In genomic region chr6:39870950-39871349, GRCh38 we compare ENCODE assay signal across 23 cellular contexts.
DNase-seq lines count a peak whose midpoint lies in the region; ATAC-seq and TF ChIP-seq lines count a peak whose summit lies in the region.
"Had no signal": no experiment of that assay in that cellular context is flagged by ENCODE, and none has a peak within 500 bp of the region (broad histone marks: within the 10 kb centered on the region; RNA-seq: fewer than 3 reads in every experiment).

No MANE protein-coding gene starts in this region.

- WGBS in aorta, 2 donors: 97% methylated on average over 3 of the region's 3 CpGs

- no peak overlapping the region for H3K27ac Mint-ChIP-seq in activated T-helper 17 cell treated with anti-CD3 and anti-CD28 coated beads, Interleukin-2, amount 50 U/mL, for 72 hours
- H3K27ac Mint-ChIP-seq in Caco-2 (ENCODE audit: unreplicated experiment): no peak overlapping the region
- H3K27ac Mint-ChIP-seq: activated naive CD8-positive, alpha-beta T cell treated with anti-CD3 and anti-CD28 coated beads, Interleukin-2, amount 50 U/mL, for 24 hours; brain; memory B cell; stimulated activated naive CD8-positive, alpha-beta T cell treated with anti-CD3 and anti-CD28 coated beads, Interleukin-15, Interleukin-2, amounts not matched to agents 100 ng/mL and 50 ng/mL, for 24 hours had no signal

- H3K36me3 ChIP-seq in DND-41 (ENCODE audit: insufficient read depth, low read length) (no peaks in the 10 kb centered on the region), Panc1 (ENCODE audit: control insufficient read depth, insufficient read depth, low read length) (no peaks in the 10 kb centered on the region), Caco-2 (ENCODE audit: control insufficient read depth, insufficient read depth, low read length) (no peaks in the 10 kb centered on the region), aorta (ENCODE audit: control insufficient read depth in 1 of 2, insufficient read depth in 2 of 2, low read length in 1 of 2) (peaks cover 3 to 14% of the 10 kb centered on the region in 2 donors)
- H3K36me3 ChIP-seq: colonic mucosa had no signal

- in situ Hi-C loops in Panc1 (cut with HindIII; ENCODE audit: low pct_unique_long_range_greater_than_20kb, low sequenced_read_pairs): no loop called here

- no peaks in the 10 kb centered on the region for H3K27me3 ChIP-seq in DND-41 (ENCODE audit: insufficient read depth, low read length, poor library complexity)
- no peaks in the 10 kb centered on the region; the same call in none of the 2 replicates for H3K27me3 ChIP-seq in Panc1 (ENCODE audit: control insufficient read depth, insufficient read depth, low read length)
- no peaks in the 10 kb centered on the region for H3K27me3 ChIP-seq in Caco-2 (replicated peaks; ENCODE audit: control insufficient read depth, insufficient read depth, low read length)
- no peaks in the 10 kb centered on the region for H3K27me3 ChIP-seq in aorta (ENCODE audit: control insufficient read depth in 1 of 2, insufficient read depth in 2 of 2, low read length in 1 of 2)
- H3K27me3 ChIP-seq: colonic mucosa, heart right ventricle, right atrium auricular region, tibial artery had no signal

- peak; percentile 19 for TF ChIP-seq CTCF in DND-41 (IDR thresholded peaks at IDR 0.05; ENCODE audit: borderline replicate concordance, extremely low read depth, low read length, poor library complexity, severe bottlenecking)
- 0 out of 2 replicates have a peak, but pooled peaks have one; percentile 8 for TF ChIP-seq CTCF in GM12875 (IDR thresholded peaks at IDR 0.05; ENCODE audit: borderline replicate concordance, insufficient read depth, low read depth, low read length)
- TF ChIP-seq CTCF in Panc1 (IDR thresholded peaks at IDR 0.05): 0 out of 2 replicates have a peak, but pooled peaks have one; percentile 15
- peak; percentile 1 for TF ChIP-seq CTCF in fibroblast of the aortic adventitia (IDR thresholded peaks at IDR 0.05; ENCODE audit: insufficient read depth, low read length)
- TF ChIP-seq CTCF in Caco-2 (IDR thresholded peaks at IDR 0.05; ENCODE audit: insufficient read depth in 1 of 2, low read depth in 1 of 2, low read length in 1 of 2, severe bottlenecking in 1 of 2, unreplicated experiment in 1 of 2): no peak

- H3K9me3 Mint-ChIP-seq in activated T-helper 17 cell treated with anti-CD3 and anti-CD28 coated beads, Interleukin-2, amount 50 U/mL, for 72 hours: no peaks in the 10 kb centered on the region
- H3K9me3 Mint-ChIP-seq in Caco-2 (ENCODE audit: unreplicated experiment): peaks cover 8% of the 10 kb centered on the region
- H3K9me3 Mint-ChIP-seq: activated naive CD8-positive, alpha-beta T cell treated with anti-CD3 and anti-CD28 coated beads, Interleukin-2, amount 50 U/mL, for 24 hours; stimulated activated naive CD8-positive, alpha-beta T cell treated with anti-CD3 and anti-CD28 coated beads, Interleukin-15, Interleukin-2, amounts not matched to agents 100 ng/mL and 50 ng/mL, for 24 hours had no signal

- POLR2A ChIA-PET in Panc1 (lab: Charles Lee): no interaction called here
- POLR2A ChIA-PET in Caco-2 (lab: Charles Lee): no interaction called here

- BruUV-seq in Panc1 (replicated peaks; lab: Mats Ljungman, UMichigan) (no TSS peak), Caco-2 (replicated peaks; lab: Mats Ljungman, UMichigan) (no TSS peak)

- peaks cover 23% of the 10 kb centered on the region for H3K27me3 Mint-ChIP-seq in activated T-helper 17 cell treated with anti-CD3 and anti-CD28 coated beads, Interleukin-2, amount 50 U/mL, for 72 hours
- no peaks in the 10 kb centered on the region for H3K27me3 Mint-ChIP-seq in Caco-2 (ENCODE audit: insufficient read depth, unreplicated experiment)
- H3K27me3 Mint-ChIP-seq: stimulated activated naive CD8-positive, alpha-beta T cell treated with anti-CD3 and anti-CD28 coated beads, Interleukin-15, Interleukin-2, amounts not matched to agents 100 ng/mL and 50 ng/mL, for 24 hours had no signal

- H3K4me3 Mint-ChIP-seq in activated T-helper 17 cell treated with anti-CD3 and anti-CD28 coated beads, Interleukin-2, amount 50 U/mL, for 72 hours: no peak overlapping the region
- H3K4me3 Mint-ChIP-seq in Caco-2 (ENCODE audit: unreplicated experiment): no peak overlapping the region
- H3K4me3 Mint-ChIP-seq: activated naive CD8-positive, alpha-beta T cell treated with anti-CD3 and anti-CD28 coated beads, Interleukin-2, amount 50 U/mL, for 24 hours; brain; memory B cell; naive B cell; stimulated activated naive CD8-positive, alpha-beta T cell treated with anti-CD3 and anti-CD28 coated beads, Interleukin-15, Interleukin-2, amounts not matched to agents 100 ng/mL and 50 ng/mL, for 24 hours had no signal

- H3K36me3 Mint-ChIP-seq in activated T-helper 17 cell treated with anti-CD3 and anti-CD28 coated beads, Interleukin-2, amount 50 U/mL, for 72 hours (ENCODE audit: low read depth): no peaks in the 10 kb centered on the region
- H3K36me3 Mint-ChIP-seq in Caco-2 (ENCODE audit: insufficient read depth, unreplicated experiment): no peaks in the 10 kb centered on the region
- H3K36me3 Mint-ChIP-seq: brain, memory B cell, naive B cell had no signal

- H3K27ac ChIP-seq in DND-41 (ENCODE audit: low read length): no peak overlapping the region
- H3K27ac ChIP-seq in Panc1 (ENCODE audit: low read length): no peak overlapping the region
- H3K27ac ChIP-seq in aorta (ENCODE audit: low read depth in 1 of 2, low read length in 2 of 2): no peak overlapping the region
- H3K27ac ChIP-seq: colonic mucosa, heart right ventricle, right atrium auricular region had no signal

- H3K4me1 ChIP-seq in DND-41 (ENCODE audit: insufficient read depth, low read length): no peaks in the 10 kb centered on the region
- no peaks in the 10 kb centered on the region for H3K4me1 ChIP-seq in Panc1 (ENCODE audit: control insufficient read depth, insufficient read depth, low read length)
- H3K4me1 ChIP-seq in Caco-2: peaks cover 6% of the 10 kb centered on the region
- no peaks in the 10 kb centered on the region for H3K4me1 ChIP-seq in aorta (ENCODE audit: control insufficient read depth in 1 of 2, insufficient read depth in 2 of 2, low read length in 2 of 2)
- H3K4me1 ChIP-seq: colonic mucosa, heart right ventricle, right atrium auricular region, tibial artery had no signal

- no peak overlapping the region for H3K9ac ChIP-seq in DND-41 (ENCODE audit: low read depth, low read length)

- H3K4me2 ChIP-seq in DND-41 (ENCODE audit: insufficient read depth, low read length): no peak overlapping the region

- H3K4me3 ChIP-seq in DND-41 (ENCODE audit: low read depth in 1 of 2, low read length in 2 of 2): no peak overlapping the region
- H3K4me3 ChIP-seq in GM12875 (ENCODE audit: low read depth, low read length): no peak overlapping the region
- H3K4me3 ChIP-seq in Panc1 (ENCODE audit: low read depth in 2 of 2, low read length in 2 of 2): no peak overlapping the region
- no peak overlapping the region for H3K4me3 ChIP-seq in fibroblast of the aortic adventitia (ENCODE audit: low read depth, low read length)
- H3K4me3 ChIP-seq in Caco-2 (ENCODE audit: low read depth, low read length): no peak overlapping the region
- no peak overlapping the region for H3K4me3 ChIP-seq in aorta (ENCODE audit: low read length in 2 of 2)
- H3K4me3 ChIP-seq: colonic mucosa, heart right ventricle, right atrium auricular region, tibial artery had no signal

- H4K20me1 ChIP-seq in DND-41 (ENCODE audit: insufficient read depth, low read length): no peaks in the 10 kb centered on the region

- no peak overlapping the region for H2AFZ ChIP-seq in DND-41 (ENCODE audit: low read depth, low read length)

- H3K4me1 Mint-ChIP-seq in activated T-helper 17 cell treated with anti-CD3 and anti-CD28 coated beads, Interleukin-2, amount 50 U/mL, for 72 hours: no peaks in the 10 kb centered on the region
- no peaks in the 10 kb centered on the region for H3K4me1 Mint-ChIP-seq in Caco-2 (ENCODE audit: low read depth, unreplicated experiment)
- H3K4me1 Mint-ChIP-seq: activated naive CD8-positive, alpha-beta T cell treated with anti-CD3 and anti-CD28 coated beads, Interleukin-2, amount 50 U/mL, for 24 hours; memory B cell; naive B cell had no signal

- DNase-seq in DND-41: peak; percentile 10
- DNase-seq in Panc1 (ENCODE audit: low read depth, low spot score): no peak
- no peak for DNase-seq in fibroblast of the aortic adventitia (ENCODE audit: low read depth)
- no peak for DNase-seq in Caco-2
- DNase-seq in aorta: no peak
- DNase-seq: activated effector memory CD4-positive, alpha-beta T cell treated with Interleukin-2 at 50 U/mL for 16 hours; activated naive CD8-positive, alpha-beta T cell treated with anti-CD3 and anti-CD28 coated beads, Interleukin-2, amount 50 U/mL, for 24 hours; AML-193; colonic mucosa; heart right ventricle; left cardiac atrium; naive B cell; NCI-H1436; NCI-H524 treated with DMSO at 0.1 percent for 48 hours; occipital lobe; tibial artery had no signal

- H3K9me3 ChIP-seq in DND-41 (ENCODE audit: insufficient read depth, low read length, severe bottlenecking) (no peaks in the 10 kb centered on the region), Panc1 (ENCODE audit: control insufficient read depth, insufficient read depth, low read depth, low read length) (no peaks in the 10 kb centered on the region), Caco-2 (no peaks in the 10 kb centered on the region), aorta (ENCODE audit: control insufficient read depth, low read length) (no peaks in the 10 kb centered on the region)
- H3K9me3 ChIP-seq: colonic mucosa, heart right ventricle, right atrium auricular region, tibial artery had no signal

- intact Hi-C loops in Panc1 (cut with micrococcal nuclease; ENCODE audit: unreplicated experiment): no loop called here
- intact Hi-C loops in Caco-2 (cut with micrococcal nuclease; ENCODE audit: unreplicated experiment): no loop called here
- intact Hi-C loops in aorta (cut with DNase I): no loop called here

- CTCF ChIA-PET in Panc1 (lab: Charles Lee): no interaction called here
- CTCF ChIA-PET in Caco-2 (lab: Charles Lee): interaction anchor here (0.6 kb wide), 1 partner anchor 1076 kb away, joined by 3 read pairs; no protein-coding TSS in a partner anchor

- ATAC-seq in DND-41 (ENCODE audit: insufficient read depth, low read depth) (no peak), Panc1 (no peak), aorta (ENCODE audit: low FRiP score) (no peak)
- no peak for ATAC-seq in activated T-helper 17 cell treated with anti-CD3 and anti-CD28 coated beads, Interleukin-2, amount 50 U/mL, for 72 hours (replicated peaks)
- ATAC-seq: activated naive CD8-positive, alpha-beta T cell treated with anti-CD3 and anti-CD28 coated beads, Interleukin-2, amount 50 U/mL, for 24 hours; heart right ventricle; left cardiac atrium; SK-N-SH treated with all-trans-retinoic acid at 6 μM for 48 hours had no signal

- no peaks in the 10 kb centered on the region for H3K79me2 ChIP-seq in DND-41 (ENCODE audit: insufficient read depth, low read length)

Comparison
In these comparisons a context has a peak if more than half of its experiments do, and no peak if none do; other contexts are left out.
1. CTCF ChIP-seq: peak in DND-41 (single experiment), GM12875 (single experiment), Panc1 (single experiment) and fibroblast of the aortic adventitia (single experiment); none in Caco-2 (0 of 2).